In genomic region chr19:49929121-49929610, GRCh38 we compare ENCODE assay signal across 8 cellular contexts. TPM values are rescaled to one million over a fixed set of nuclear protein-coding genes. Genes with fewer than 3 reads are reported as not detected.
DNase-seq lines count a peak whose midpoint lies in the region; ATAC-seq and TF ChIP-seq lines count a peak whose summit lies in the region.

ATF5 (plus strand) TSS chr19:49929205; CDS start chr19:49930851, 1,646 bp downstream.
NUP62 (minus strand) TSS chr19:49929504; CDS start chr19:49909807, 19,697 bp downstream.

- H3K9me3 Mint-ChIP-seq in activated naive CD4-positive, alpha-beta T cell treated with anti-CD3 and anti-CD28 coated beads, Interleukin-2, amount 50 U/mL, for 24 hours, result no peaks in the 10 kb centered on the region
- no peaks in the 10 kb centered on the region for H3K9me3 Mint-ChIP-seq in osteocyte (ENCODE audit: unreplicated experiment)

- DNase-seq in GM06990 (ENCODE audit: extremely low read depth, insufficient read length), result peak; percentile 93
- DNase-seq in HFF-Myc (ENCODE audit: extremely low read depth, low read depth), result peak; percentile 56
- peak; percentile 71 for DNase-seq in NAMALWA (ENCODE audit: low spot score)
- DNase-seq in glomerular endothelial cell (ENCODE audit: extremely low read depth, low read depth, low spot score), result no peak
- peak; percentile 97 for DNase-seq in osteocyte (ENCODE audit: extremely low spot score, unreplicated experiment)

- peaks cover 13% of the 10 kb centered on the region for H3K4me1 ChIP-seq in thymus (ENCODE audit: control insufficient read depth, insufficient read depth, low read length)

- peak within 1 kb of the TSS; percentile 99 for H3K27ac ChIP-seq in thymus (ENCODE audit: low read depth)

- peak within 1 kb of the TSS; percentile 100 for H3K27ac Mint-ChIP-seq in activated naive CD4-positive, alpha-beta T cell treated with anti-CD3 and anti-CD28 coated beads, Interleukin-2, amount 50 U/mL, for 24 hours
- H3K27ac Mint-ChIP-seq in osteocyte (ENCODE audit: unreplicated experiment), result peak within 1 kb of the TSS; percentile 98

- under 1% methylated on average over 48 of the region's 48 CpGs for WGBS in thymus

- H3K27me3 ChIP-seq in GM06990 (replicated peaks; ENCODE audit: control insufficient read depth, insufficient read depth, low read length), result no peaks in the 10 kb centered on the region
- H3K27me3 ChIP-seq in thymus (ENCODE audit: control insufficient read depth, insufficient read depth), result no peaks in the 10 kb centered on the region

- TF ChIP-seq CTCF in GM06990 (IDR thresholded peaks at IDR 0.05; ENCODE audit: insufficient read depth, low read length, poor library complexity, severe bottlenecking) (no peak), HFF-Myc (IDR thresholded peaks at IDR 0.05; ENCODE audit: low read depth, low read length, missing control alignments) (no peak), osteocyte (IDR thresholded peaks at IDR 0.05) (no peak)

- H3K4me3 Mint-ChIP-seq in activated naive CD4-positive, alpha-beta T cell treated with anti-CD3 and anti-CD28 coated beads, Interleukin-2, amount 50 U/mL, for 24 hours, result peak within 1 kb of the TSS; percentile 95
- peak within 1 kb of the TSS; percentile 99 for H3K4me3 Mint-ChIP-seq in osteocyte (ENCODE audit: unreplicated experiment)

- H3K4me3 ChIP-seq in GM06990 (replicated peaks; ENCODE audit: low read depth, low read length), result peak within 1 kb of the TSS; percentile 87
- peak within 1 kb of the TSS; percentile 86 for H3K4me3 ChIP-seq in HFF-Myc (replicated peaks; ENCODE audit: low read depth, low read length)
- peak within 1 kb of the TSS; percentile 87 for H3K4me3 ChIP-seq in thymus (ENCODE audit: low read length)

- peak; percentile 74 for ATAC-seq in SK-N-SH treated with all-trans-retinoic acid at 6 μM for 48 hours

- no peaks in the 10 kb centered on the region for H3K9me3 ChIP-seq in thymus (ENCODE audit: control insufficient read depth)

- H3K4me1 Mint-ChIP-seq in activated naive CD4-positive, alpha-beta T cell treated with anti-CD3 and anti-CD28 coated beads, Interleukin-2, amount 50 U/mL, for 24 hours, result peaks cover 62% of the 10 kb centered on the region
- H3K4me1 Mint-ChIP-seq in osteocyte (ENCODE audit: unreplicated experiment), result peaks cover 29% of the 10 kb centered on the region

- peaks cover 27% of the 10 kb centered on the region for H3K36me3 Mint-ChIP-seq in activated naive CD4-positive, alpha-beta T cell treated with anti-CD3 and anti-CD28 coated beads, Interleukin-2, amount 50 U/mL, for 24 hours
- H3K36me3 Mint-ChIP-seq in osteocyte (ENCODE audit: unreplicated experiment), result peaks cover 25% of the 10 kb centered on the region

- H3K36me3 ChIP-seq in GM06990 (ENCODE audit: control insufficient read depth, insufficient read depth, low read length) (peaks cover 21% of the 10 kb centered on the region), thymus (ENCODE audit: control insufficient read depth, insufficient read depth) (peaks cover 18% of the 10 kb centered on the region)

- H3K27me3 Mint-ChIP-seq in activated naive CD4-positive, alpha-beta T cell treated with anti-CD3 and anti-CD28 coated beads, Interleukin-2, amount 50 U/mL, for 24 hours, result peaks cover 1% of the 10 kb centered on the region
- H3K27me3 Mint-ChIP-seq in osteocyte (ENCODE audit: unreplicated experiment), result no peaks in the 10 kb centered on the region

TF ChIP-seq in SK-N-SH treated with all-trans-retinoic acid at 6 μM for 48 hours, 23 proteins besides CTCF, POLR2A, EP300 and RAD21:
- TF ChIP-seq CSRNP3 (CRISPR knock-in tag; IDR thresholded peaks at IDR 0.05), result no peak
- no peak for TF ChIP-seq TSHZ2 (CRISPR knock-in tag; IDR thresholded peaks at IDR 0.05)
- no peak for TF ChIP-seq ISL1 (CRISPR knock-in tag; IDR thresholded peaks at IDR 0.05)
- TF ChIP-seq CSDC2 (CRISPR knock-in tag; IDR thresholded peaks at IDR 0.05), result no peak
- no peak for TF ChIP-seq ZFP30 (CRISPR knock-in tag; IDR thresholded peaks at IDR 0.05)
- no peak for TF ChIP-seq ZNF565 (CRISPR knock-in tag; conservative IDR thresholded peaks at IDR 0.05; ENCODE audit: low read depth)
- TF ChIP-seq ZNF70 (CRISPR knock-in tag; IDR thresholded peaks at IDR 0.05), result no peak
- no peak for TF ChIP-seq CREB5 (CRISPR knock-in tag; IDR thresholded peaks at IDR 0.05; ENCODE audit: low read depth)
- TF ChIP-seq TCF4 (CRISPR knock-in tag; IDR thresholded peaks at IDR 0.05; ENCODE audit: borderline replicate concordance), result no peak
- no peak for TF ChIP-seq GLIS3 (CRISPR knock-in tag; IDR thresholded peaks at IDR 0.05)
- TF ChIP-seq ZNF8 (CRISPR knock-in tag; IDR thresholded peaks at IDR 0.05), result no peak
- no peak for TF ChIP-seq TOX (CRISPR knock-in tag; IDR thresholded peaks at IDR 0.05; ENCODE audit: borderline replicate concordance)
- TF ChIP-seq ZC3H10 (CRISPR knock-in tag; IDR thresholded peaks at IDR 0.05), result no peak
- TF ChIP-seq OSR1 (CRISPR knock-in tag; IDR thresholded peaks at IDR 0.05), result no peak

RNA-seq across cellular contexts. Expression of gene ATF5, which starts in this region (rescaled TPM):
- total RNA-seq in glomerular endothelial cell, result 24.4 and 30.0 TPM in 2 replicates
- 20.1 and 22.0 TPM in 2 replicates for total RNA-seq in osteocyte
- polyA plus RNA-seq in thymus, result 53.9 TPM

RNA-seq across cellular contexts. Expression of gene NUP62, which starts in this region (rescaled TPM):
- total RNA-seq in glomerular endothelial cell (56.9 and 73.3 TPM in 2 replicates), osteocyte (57.7 and 65.1 TPM in 2 replicates)
- polyA plus RNA-seq in thymus, result 24.9 TPM
